In the genomic region with DNA sequence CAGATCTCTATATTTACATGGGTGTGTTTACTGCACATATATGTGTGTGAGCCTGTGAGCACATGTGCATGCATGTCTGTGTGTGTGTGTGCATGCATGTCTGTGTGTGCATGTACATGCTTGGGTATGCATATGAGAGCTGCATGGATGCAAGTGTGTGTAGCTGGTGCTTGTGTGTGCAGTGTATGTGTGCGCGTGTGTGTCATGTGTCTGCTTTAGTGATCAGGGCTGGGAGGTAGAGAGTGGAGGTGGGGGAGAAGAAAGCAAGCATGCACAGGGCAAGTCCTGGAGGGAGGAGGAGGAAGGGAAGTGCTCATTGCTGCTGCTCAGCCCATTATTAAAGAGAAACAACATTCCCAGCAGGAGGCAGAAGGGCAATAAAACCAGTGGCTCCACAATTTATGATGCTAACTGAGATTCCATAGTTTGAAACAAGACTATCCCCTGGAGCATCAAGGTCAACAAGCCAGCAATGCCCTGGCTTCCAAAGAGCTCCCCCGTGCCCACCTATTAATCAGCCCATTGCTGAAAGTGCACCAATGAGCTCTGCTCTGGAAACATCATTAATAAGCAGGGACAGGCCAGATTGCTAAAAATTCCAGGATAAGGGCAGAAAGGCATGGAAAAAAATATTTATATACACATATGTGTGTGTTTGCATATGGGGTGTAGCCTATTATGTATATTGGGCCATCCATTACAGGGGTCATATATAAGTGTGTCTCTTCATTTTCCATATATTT, we compare ENCODE assay signal across 1 cellular context.
A peak's percentile ranks its signal among the peaks of the same experiment; 100 is the strongest.
TF ChIP-seq lines count a peak whose summit lies in the region.

No MANE protein-coding gene starts in this region.

TF ChIP-seq in WTC11, 78 proteins besides CTCF, POLR2A, EP300 and RAD21 (continued from another document and continues in another):
- TF ChIP-seq, protein P1, sequence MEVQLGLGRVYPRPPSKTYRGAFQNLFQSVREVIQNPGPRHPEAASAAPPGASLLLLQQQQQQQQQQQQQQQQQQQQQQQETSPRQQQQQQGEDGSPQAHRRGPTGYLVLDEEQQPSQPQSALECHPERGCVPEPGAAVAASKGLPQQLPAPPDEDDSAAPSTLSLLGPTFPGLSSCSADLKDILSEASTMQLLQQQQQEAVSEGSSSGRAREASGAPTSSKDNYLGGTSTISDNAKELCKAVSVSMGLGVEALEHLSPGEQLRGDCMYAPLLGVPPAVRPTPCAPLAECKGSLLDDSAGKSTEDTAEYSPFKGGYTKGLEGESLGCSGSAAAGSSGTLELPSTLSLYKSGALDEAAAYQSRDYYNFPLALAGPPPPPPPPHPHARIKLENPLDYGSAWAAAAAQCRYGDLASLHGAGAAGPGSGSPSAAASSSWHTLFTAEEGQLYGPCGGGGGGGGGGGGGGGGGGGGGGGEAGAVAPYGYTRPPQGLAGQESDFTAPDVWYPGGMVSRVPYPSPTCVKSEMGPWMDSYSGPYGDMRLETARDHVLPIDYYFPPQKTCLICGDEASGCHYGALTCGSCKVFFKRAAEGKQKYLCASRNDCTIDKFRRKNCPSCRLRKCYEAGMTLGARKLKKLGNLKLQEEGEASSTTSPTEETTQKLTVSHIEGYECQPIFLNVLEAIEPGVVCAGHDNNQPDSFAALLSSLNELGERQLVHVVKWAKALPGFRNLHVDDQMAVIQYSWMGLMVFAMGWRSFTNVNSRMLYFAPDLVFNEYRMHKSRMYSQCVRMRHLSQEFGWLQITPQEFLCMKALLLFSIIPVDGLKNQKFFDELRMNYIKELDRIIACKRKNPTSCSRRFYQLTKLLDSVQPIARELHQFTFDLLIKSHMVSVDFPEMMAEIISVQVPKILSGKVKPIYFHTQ (CRISPR knock-in tag; IDR thresholded peaks at IDR 0.05): peak; percentile 75
- no peak for TF ChIP-seq GABPB1 (CRISPR knock-in tag; IDR thresholded peaks at IDR 0.05)
- TF ChIP-seq IRF1 (CRISPR knock-in tag; IDR thresholded peaks at IDR 0.05): no peak
- no peak for TF ChIP-seq ZBTB43 (CRISPR knock-in tag; IDR thresholded peaks at IDR 0.05)
- TF ChIP-seq GRHL2 (CRISPR knock-in tag; IDR thresholded peaks at IDR 0.05; ENCODE audit: insufficient replicate concordance, severe bottlenecking): no peak
- TF ChIP-seq, protein P2, sequence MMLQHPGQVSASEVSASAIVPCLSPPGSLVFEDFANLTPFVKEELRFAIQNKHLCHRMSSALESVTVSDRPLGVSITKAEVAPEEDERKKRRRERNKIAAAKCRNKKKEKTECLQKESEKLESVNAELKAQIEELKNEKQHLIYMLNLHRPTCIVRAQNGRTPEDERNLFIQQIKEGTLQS (CRISPR knock-in tag; conservative IDR thresholded peaks at IDR 0.05): no peak
- TF ChIP-seq ZNF317 (CRISPR knock-in tag; IDR thresholded peaks at IDR 0.05; ENCODE audit: borderline replicate concordance, low read depth): no peak
- TF ChIP-seq E2F1 (CRISPR knock-in tag; IDR thresholded peaks at IDR 0.05): no peak
- no peak for TF ChIP-seq SP1 (CRISPR knock-in tag; conservative IDR thresholded peaks at IDR 0.05)
- TF ChIP-seq NR1H2 (CRISPR knock-in tag; IDR thresholded peaks at IDR 0.05): no peak
- TF ChIP-seq NFYB (CRISPR knock-in tag; conservative IDR thresholded peaks at IDR 0.05; ENCODE audit: low read depth): no peak
- peak; percentile 65; the same call in 1 of the 2 replicates for TF ChIP-seq SMAD3 (CRISPR knock-in tag; IDR thresholded peaks at IDR 0.05; ENCODE audit: borderline replicate concordance)
- TF ChIP-seq PRDM15 (CRISPR knock-in tag; IDR thresholded peaks at IDR 0.05): no peak
- TF ChIP-seq ZNF425 (CRISPR knock-in tag; conservative IDR thresholded peaks at IDR 0.05): peak; percentile 85
- no peak for TF ChIP-seq IRF2 (CRISPR knock-in tag; IDR thresholded peaks at IDR 0.05; ENCODE audit: borderline replicate concordance, low read depth)
- no peak for TF ChIP-seq ARID4B (CRISPR knock-in tag; IDR thresholded peaks at IDR 0.05; ENCODE audit: borderline replicate concordance)
- TF ChIP-seq HMGA2 (CRISPR knock-in tag; IDR thresholded peaks at IDR 0.05): no peak
- TF ChIP-seq JUN (CRISPR knock-in tag; IDR thresholded peaks at IDR 0.05): no peak
- no peak for TF ChIP-seq ZBTB21 (CRISPR knock-in tag; IDR thresholded peaks at IDR 0.05; ENCODE audit: borderline replicate concordance)
- no peak for TF ChIP-seq CREB1 (CRISPR knock-in tag; IDR thresholded peaks at IDR 0.05)
- TF ChIP-seq ZNF532 (CRISPR knock-in tag; IDR thresholded peaks at IDR 0.05; ENCODE audit: borderline replicate concordance): no peak
- no peak for TF ChIP-seq SOX15 (CRISPR knock-in tag; IDR thresholded peaks at IDR 0.05)
- no peak for TF ChIP-seq ZNF219 (CRISPR knock-in tag; IDR thresholded peaks at IDR 0.05; ENCODE audit: borderline replicate concordance)
- TF ChIP-seq NR3C1 (CRISPR knock-in tag; conservative IDR thresholded peaks at IDR 0.05; ENCODE audit: low read depth): no peak
- TF ChIP-seq PRRX2 (CRISPR knock-in tag; IDR thresholded peaks at IDR 0.05): peak; percentile 66
- TF ChIP-seq SMAD4 (CRISPR knock-in tag; IDR thresholded peaks at IDR 0.05): no peak
- peak; percentile 88; the same call in 1 of the 2 replicates for TF ChIP-seq EMX1 (CRISPR knock-in tag; IDR thresholded peaks at IDR 0.05)
- no peak for TF ChIP-seq CBFB (CRISPR knock-in tag; IDR thresholded peaks at IDR 0.05; ENCODE audit: low read depth)
- TF ChIP-seq NFE2L1 (CRISPR knock-in tag; IDR thresholded peaks at IDR 0.05): peak; percentile 65; the same call in 1 of the 2 replicates
